Comparison of ENCODE assay signal across 9 cellular contexts in genomic region chr7:82164813-82165212, GRCh38.
DNase-seq lines count a peak whose midpoint lies in the region; ATAC-seq, FAIRE-seq and TF ChIP-seq lines count a peak whose summit lies in the region.
"Had no signal": no experiment of that assay in that cellular context is flagged by ENCODE, and none has a peak within 500 bp of the region (broad histone marks: within the 10 kb centered on the region; RNA-seq: fewer than 3 reads in every experiment).

No MANE protein-coding gene starts in this region.

- FAIRE-seq in HepG2 (lab: Jason Lieb, UNC), result no peak

- H3K36me3 ChIP-seq in psoas muscle (ENCODE audit: insufficient read depth in 1 of 2, low read depth in 1 of 2) (no peaks in the 10 kb centered on the region), lower lobe of right lung (no peaks in the 10 kb centered on the region), HepG2 (replicated peaks in 1 of 2; ENCODE audit: control insufficient read depth in 1 of 2, insufficient read depth in 2 of 2, low read length in 2 of 2) (no peaks in the 10 kb centered on the region)

- CTCF ChIA-PET in HepG2 (lab: Yijun Ruan, JAX; ENCODE audit: low intra/inter-chr PET ratio, low total read pairs), result no interaction called here

- H3K27ac ChIP-seq in psoas muscle (peak overlapping the region; percentile 17), lower lobe of right lung (no peak overlapping the region), HepG2 (ENCODE audit: extremely low read length, insufficient read depth, low read length) (no peak overlapping the region)

- intact Hi-C loops in psoas muscle (cut with DNase I), result loop anchor here in 1 of 2 donors (5.0 kb wide), 1 partner anchor 407 kb away; no protein-coding TSS in a partner anchor
- intact Hi-C loops in lower lobe of right lung (cut with DNase I), result no loop called here
- intact Hi-C loops in HepG2 (cut with micrococcal nuclease; ENCODE audit: unreplicated experiment), result no loop called here

- H3K9me3 ChIP-seq in psoas muscle (no peaks in the 10 kb centered on the region), lower lobe of right lung (no peaks in the 10 kb centered on the region), HepG2 (ENCODE audit: low read length) (no peaks in the 10 kb centered on the region)

- no peak for TF ChIP-seq RAD21 in HepG2 (CRISPR knock-in tag; IDR thresholded peaks at IDR 0.05)

- peak; percentile 96 for DNase-seq in NCI-H69 (lab: John Stamatoyannopoulos, UW)
- DNase-seq in epidermal melanocyte (ENCODE audit: insufficient read length, low spot score), result peak; percentile 21
- no peak for DNase-seq in psoas muscle
- DNase-seq in lower lobe of right lung, result no peak
- DNase-seq in HepG2 (ENCODE audit: low spot score), result no peak
- no peak for DNase-seq in T1000 (lab: John Stamatoyannopoulos, UW)
- DNase-seq: NCI-H510A had no signal

- ATAC-seq in psoas muscle (peak; percentile 43 to 80 (median 58)), HG03175 (IDR thresholded peaks at IDR 0.05; ENCODE audit: unreplicated experiment) (no peak), lower lobe of right lung (no peak), HepG2 (no peak)

- no peak overlapping the region for H3K4me2 ChIP-seq in HepG2 (ENCODE audit: low read depth, low read length)

- TF ChIP-seq EP300 in HepG2 (IDR thresholded peaks at IDR 0.05; ENCODE audit: low read depth in 2 of 2, low read length in 2 of 2) (no peak), HepG2 (CRISPR knock-in tag; IDR thresholded peaks at IDR 0.05; ENCODE audit: borderline replicate concordance) (no peak)

- H3K27me3 ChIP-seq in psoas muscle (ENCODE audit: insufficient read depth in 3 of 3, low read length in 2 of 3) (no peaks in the 10 kb centered on the region), lower lobe of right lung (ENCODE audit: low read depth) (no peaks in the 10 kb centered on the region), HepG2 (ENCODE audit: control insufficient read depth in 1 of 2, insufficient read depth in 2 of 2, low read length in 2 of 2) (no peaks in the 10 kb centered on the region)

- H4K20me1 ChIP-seq in HepG2 (ENCODE audit: insufficient read depth, low read length), result no peaks in the 10 kb centered on the region

- 7 to 20% (median 18%) methylated on average over 3 of the region's 3 CpGs for WGBS in psoas muscle, 3 donors
- 7% methylated on average over 3 of the region's 3 CpGs for WGBS in HepG2 (ENCODE audit: low lambda C conversion rate)

- no peak overlapping the region for H2AFZ ChIP-seq in HepG2 (ENCODE audit: low read length)

- H3K4me3 ChIP-seq in psoas muscle (no peak overlapping the region), lower lobe of right lung (no peak overlapping the region), HepG2 (replicated peaks in 1 of 3; ENCODE audit: insufficient read depth in 1 of 3, low read depth in 2 of 3, low read length in 3 of 3) (no peak overlapping the region)

- H3K79me2 ChIP-seq in HepG2 (ENCODE audit: insufficient read depth, low read length), result no peaks in the 10 kb centered on the region

- BruUV-seq in HepG2 (replicated peaks; lab: Mats Ljungman, UMichigan), result no TSS peak

- TF ChIP-seq CTCF in GM12873 (IDR thresholded peaks at IDR 0.05; ENCODE audit: insufficient read depth, low read depth, low read length, missing control alignments) (peak; percentile 5), psoas muscle (IDR thresholded peaks at IDR 0.05) (peak; percentile 28), lower lobe of right lung (IDR thresholded peaks at IDR 0.05) (no peak), HepG2 (CRISPR knock-in tag; IDR thresholded peaks at IDR 0.05) (no peak)

- POLR2A ChIA-PET in HepG2 (lab: Yijun Ruan, JAX), result no interaction called here

- in situ Hi-C loops in HepG2 (cut with HindIII; ENCODE audit: extremely low pct_ligation_motif_present, low pct_unique_long_range_greater_than_20kb), result no loop called here

- no peak for TF ChIP-seq POLR2A in HepG2 (IDR thresholded peaks at IDR 0.05; ENCODE audit: insufficient read depth in 1 of 2, low read depth in 2 of 2, low read length in 2 of 2)

- no peak overlapping the region for H3K9ac ChIP-seq in HepG2 (ENCODE audit: insufficient read depth, low read depth, low read length)

- peaks cover 20% of the 10 kb centered on the region for H3K4me1 ChIP-seq in psoas muscle
- no peaks in the 10 kb centered on the region for H3K4me1 ChIP-seq in lower lobe of right lung
- H3K4me1 ChIP-seq in HepG2 (ENCODE audit: insufficient read depth, low read length), result no peaks in the 10 kb centered on the region

TF ChIP-seq in HepG2, 621 proteins besides CTCF, POLR2A, EP300 and RAD21:
- TF ChIP-seq NCOA1 (CRISPR knock-in tag; IDR thresholded peaks at IDR 0.05) (no peak), TBX2 (CRISPR knock-in tag; IDR thresholded peaks at IDR 0.05; ENCODE audit: borderline replicate concordance) (no peak), ZFP82 (CRISPR knock-in tag; IDR thresholded peaks at IDR 0.05; ENCODE audit: borderline replicate concordance) (no peak), KLF9 (CRISPR knock-in tag; IDR thresholded peaks at IDR 0.05; ENCODE audit: low read depth) (no peak)
TF ChIP-seq in HepG2: peak in this region for 0.

Comparison
In these comparisons a context has a peak if more than half of its experiments do, and no peak if none do; other contexts are left out.
1. CTCF ChIP-seq: peak in GM12873 (single experiment) and psoas muscle (single experiment); none in lower lobe of right lung (single experiment) and HepG2 (single experiment).
2. DNase-seq: peak in NCI-H69 (single experiment) and epidermal melanocyte (single experiment); none in psoas muscle (0 of 2), lower lobe of right lung (single experiment), HepG2 (single experiment) and T1000 (single experiment).
3. ATAC-seq: peak in psoas muscle (4 of 4); none in HG03175 (single experiment), lower lobe of right lung (0 of 2) and HepG2 (single experiment).